In the genomic region with DNA sequence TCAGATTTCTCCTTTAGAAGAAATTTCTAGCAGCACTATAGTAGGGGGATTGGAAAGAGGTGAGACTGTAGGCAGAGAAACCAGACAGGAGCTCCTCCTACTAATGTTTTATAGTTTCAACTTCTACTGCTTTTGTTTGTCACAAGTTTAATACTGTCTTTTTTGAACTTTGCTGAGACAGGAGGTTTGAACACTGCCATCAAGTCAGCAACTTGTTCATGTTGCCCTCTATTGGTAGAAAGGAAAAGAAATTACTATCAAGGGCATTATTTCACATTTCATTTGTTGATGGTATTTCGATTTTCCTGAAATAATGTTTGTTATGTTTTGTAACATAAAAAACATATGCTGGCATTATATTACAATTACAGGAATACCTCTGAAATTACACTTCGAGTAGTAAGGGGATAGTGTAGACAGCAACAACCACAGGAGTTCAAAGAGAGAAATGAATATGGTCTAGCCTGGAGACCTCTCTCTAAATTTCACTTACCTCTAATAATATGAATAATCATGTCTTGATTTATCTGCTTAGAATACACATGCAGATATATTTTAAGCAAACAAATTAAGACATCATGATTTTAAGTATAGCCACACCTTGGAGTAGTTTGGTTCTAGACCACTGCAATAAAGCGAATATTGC, we compare ENCODE assay signal across 8 cellular contexts. TPM values are rescaled to one million over a fixed set of nuclear protein-coding genes. Genes with fewer than 3 reads are reported as not detected.
DNase-seq lines count a peak whose midpoint lies in the region; ATAC-seq, FAIRE-seq and TF ChIP-seq lines count a peak whose summit lies in the region.

No MANE protein-coding gene starts in this region.

- no peaks in the 10 kb centered on the region for H3K79me2 ChIP-seq in GM23338 (replicated peaks; ENCODE audit: insufficient read depth)

- no peaks in the 10 kb centered on the region for H3K36me3 ChIP-seq in GM23338 (ENCODE audit: insufficient read depth)

- no peak overlapping the region for H3K4me3 Mint-ChIP-seq in GM23338
- H3K4me3 Mint-ChIP-seq in naive B cell: no peak overlapping the region
- no peak overlapping the region for H3K4me3 Mint-ChIP-seq in activated CD4-positive, alpha-beta T cell treated with anti-CD3 and anti-CD28 coated beads for 36 hours

- peak; percentile 76 for FAIRE-seq in endometrium (lab: Jason Lieb, UNC)

- no peak overlapping the region for H3K27ac ChIP-seq in GM23338 (ENCODE audit: low read depth)

- peak; percentile 78 for TF ChIP-seq CTCF in GM23338 (conservative IDR thresholded peaks at IDR 0.05; ENCODE audit: low read depth in 2 of 2)

- no peak overlapping the region for H3K4me3 ChIP-seq in GM23338

- no peaks in the 10 kb centered on the region for H3F3A ChIP-seq in GM23338 (replicated peaks; ENCODE audit: low read depth)

- H3K4me1 ChIP-seq in GM23338 (ENCODE audit: insufficient read depth): no peaks in the 10 kb centered on the region

- no peak overlapping the region for H3K4me2 ChIP-seq in GM23338

- POLR2A ChIA-PET in activated CD4-positive, alpha-beta T cell treated with anti-CD3 and anti-CD28 coated beads for 36 hours (lab: Charles Lee): interaction anchor here (0.7 kb wide), 1 partner anchor 34 kb away, joined by 3 read pairs; no protein-coding TSS in a partner anchor

- peaks cover 5% of the 10 kb centered on the region for H3K27me3 Mint-ChIP-seq in GM23338 (ENCODE audit: insufficient read depth, low read depth, poor library complexity)
- no peaks in the 10 kb centered on the region for H3K27me3 Mint-ChIP-seq in naive B cell
- no peaks in the 10 kb centered on the region for H3K27me3 Mint-ChIP-seq in activated CD4-positive, alpha-beta T cell treated with anti-CD3 and anti-CD28 coated beads for 36 hours

- H3K4me1 Mint-ChIP-seq in GM23338 (0 out of 3 replicates have a peak, but pooled peaks cover 2% of the 10 kb centered on the region), naive B cell (no peaks in the 10 kb centered on the region)
- H3K4me1 Mint-ChIP-seq in activated CD4-positive, alpha-beta T cell treated with anti-CD3 and anti-CD28 coated beads for 36 hours: peaks cover 5% of the 10 kb centered on the region

- no peaks in the 10 kb centered on the region for H3K9me2 ChIP-seq in GM23338 (ENCODE audit: insufficient read depth)

- H3K27me3 ChIP-seq in GM23338 (ENCODE audit: insufficient read depth): no peaks in the 10 kb centered on the region

- H3K36me3 Mint-ChIP-seq in GM23338 (ENCODE audit: low read depth) (no peaks in the 10 kb centered on the region), naive B cell (no peaks in the 10 kb centered on the region)
- no peaks in the 10 kb centered on the region for H3K36me3 Mint-ChIP-seq in activated CD4-positive, alpha-beta T cell treated with anti-CD3 and anti-CD28 coated beads for 36 hours (ENCODE audit: low read depth)

- H4K20me1 ChIP-seq in GM23338 (replicated peaks; ENCODE audit: insufficient read depth): no peaks in the 10 kb centered on the region

- no peak overlapping the region for H2AFZ ChIP-seq in GM23338

- no peaks in the 10 kb centered on the region for H3K9me3 Mint-ChIP-seq in GM23338
- H3K9me3 Mint-ChIP-seq in naive B cell: no peaks in the 10 kb centered on the region
- H3K9me3 Mint-ChIP-seq in activated CD4-positive, alpha-beta T cell treated with anti-CD3 and anti-CD28 coated beads for 36 hours (ENCODE audit: low read depth): no peaks in the 10 kb centered on the region

- peak; percentile 48; the same call in 2 of the 3 replicates for ATAC-seq in GM23338
- ATAC-seq in naive B cell (ENCODE audit: low read depth in 2 of 2): no peak
- ATAC-seq in activated CD4-positive, alpha-beta T cell treated with anti-CD3 and anti-CD28 coated beads for 36 hours: no peak

- intact Hi-C loops in activated CD4-positive, alpha-beta T cell treated with anti-CD3 and anti-CD28 coated beads for 36 hours (cut with DNase I, micrococcal nuclease): no loop called here

- H3K27ac Mint-ChIP-seq in GM23338 (no peak overlapping the region), naive B cell (no peak overlapping the region)
- H3K27ac Mint-ChIP-seq in activated CD4-positive, alpha-beta T cell treated with anti-CD3 and anti-CD28 coated beads for 36 hours: no peak overlapping the region

- DNase-seq in EH (ENCODE audit: low read depth): peak; percentile 52
- peak; percentile 57 for DNase-seq in GM23338 (ENCODE audit: low spot score)
- DNase-seq in OCI-M1 (lab: John Stamatoyannopoulos, UW): peak; percentile 76
- DNase-seq in naive B cell: peak; percentile 6
- no peak for DNase-seq in C1 segment of cervical spinal cord (lab: John Stamatoyannopoulos, UW)
- no peak for DNase-seq in stimulated activated CD4-positive, alpha-beta T cell treated with anti-CD3 and anti-CD28 coated beads, Interleukin-15, amount 100 ng/mL, for 24 hours
- no peak for DNase-seq in activated CD4-positive, alpha-beta T cell treated with anti-CD3 and anti-CD28 coated beads for 36 hours

- CTCF ChIA-PET in activated CD4-positive, alpha-beta T cell treated with anti-CD3 and anti-CD28 coated beads for 36 hours (lab: Charles Lee): interaction anchor here (0.6 to 1.0 kb wide), 8 partner anchors 10 to 867 kb away, joined by 3 to 6 read pairs (median 4); no protein-coding TSS in a partner anchor

TF ChIP-seq in GM23338, 12 proteins besides CTCF, POLR2A, EP300 and RAD21 (continues in another document):
- TF ChIP-seq NANOG (IDR thresholded peaks at IDR 0.05; ENCODE audit: borderline replicate concordance) (no peak), ZNF114 (CRISPR knock-in tag; IDR thresholded peaks at IDR 0.05) (no peak), JUNB (IDR thresholded peaks at IDR 0.05; ENCODE audit: unreplicated experiment) (no peak), CREB1 (CRISPR knock-in tag; IDR thresholded peaks at IDR 0.05; ENCODE audit: low read depth) (no peak), STAT1 (IDR thresholded peaks at IDR 0.05; ENCODE audit: unreplicated experiment) (no peak), EZH2 (IDR thresholded peaks at IDR 0.05; ENCODE audit: low read depth, unreplicated experiment) (no peak), EZH2phosphoT487 (IDR thresholded peaks at IDR 0.05; ENCODE audit: unreplicated experiment) (no peak), POLR2AphosphoS5 (IDR thresholded peaks at IDR 0.05; ENCODE audit: low read depth) (no peak)
- TF ChIP-seq, protein P1, sequence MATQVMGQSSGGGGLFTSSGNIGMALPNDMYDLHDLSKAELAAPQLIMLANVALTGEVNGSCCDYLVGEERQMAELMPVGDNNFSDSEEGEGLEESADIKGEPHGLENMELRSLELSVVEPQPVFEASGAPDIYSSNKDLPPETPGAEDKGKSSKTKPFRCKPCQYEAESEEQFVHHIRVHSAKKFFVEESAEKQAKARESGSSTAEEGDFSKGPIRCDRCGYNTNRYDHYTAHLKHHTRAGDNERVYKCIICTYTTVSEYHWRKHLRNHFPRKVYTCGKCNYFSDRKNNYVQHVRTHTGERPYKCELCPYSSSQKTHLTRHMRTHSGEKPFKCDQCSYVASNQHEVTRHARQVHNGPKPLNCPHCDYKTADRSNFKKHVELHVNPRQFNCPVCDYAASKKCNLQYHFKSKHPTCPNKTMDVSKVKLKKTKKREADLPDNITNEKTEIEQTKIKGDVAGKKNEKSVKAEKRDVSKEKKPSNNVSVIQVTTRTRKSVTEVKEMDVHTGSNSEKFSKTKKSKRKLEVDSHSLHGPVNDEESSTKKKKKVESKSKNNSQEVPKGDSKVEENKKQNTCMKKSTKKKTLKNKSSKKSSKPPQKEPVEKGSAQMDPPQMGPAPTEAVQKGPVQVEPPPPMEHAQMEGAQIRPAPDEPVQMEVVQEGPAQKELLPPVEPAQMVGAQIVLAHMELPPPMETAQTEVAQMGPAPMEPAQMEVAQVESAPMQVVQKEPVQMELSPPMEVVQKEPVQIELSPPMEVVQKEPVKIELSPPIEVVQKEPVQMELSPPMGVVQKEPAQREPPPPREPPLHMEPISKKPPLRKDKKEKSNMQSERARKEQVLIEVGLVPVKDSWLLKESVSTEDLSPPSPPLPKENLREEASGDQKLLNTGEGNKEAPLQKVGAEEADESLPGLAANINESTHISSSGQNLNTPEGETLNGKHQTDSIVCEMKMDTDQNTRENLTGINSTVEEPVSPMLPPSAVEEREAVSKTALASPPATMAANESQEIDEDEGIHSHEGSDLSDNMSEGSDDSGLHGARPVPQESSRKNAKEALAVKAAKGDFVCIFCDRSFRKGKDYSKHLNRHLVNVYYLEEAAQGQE (IDR thresholded peaks at IDR 0.05; ENCODE audit: unreplicated experiment): no peak
- TF ChIP-seq, protein P2, sequence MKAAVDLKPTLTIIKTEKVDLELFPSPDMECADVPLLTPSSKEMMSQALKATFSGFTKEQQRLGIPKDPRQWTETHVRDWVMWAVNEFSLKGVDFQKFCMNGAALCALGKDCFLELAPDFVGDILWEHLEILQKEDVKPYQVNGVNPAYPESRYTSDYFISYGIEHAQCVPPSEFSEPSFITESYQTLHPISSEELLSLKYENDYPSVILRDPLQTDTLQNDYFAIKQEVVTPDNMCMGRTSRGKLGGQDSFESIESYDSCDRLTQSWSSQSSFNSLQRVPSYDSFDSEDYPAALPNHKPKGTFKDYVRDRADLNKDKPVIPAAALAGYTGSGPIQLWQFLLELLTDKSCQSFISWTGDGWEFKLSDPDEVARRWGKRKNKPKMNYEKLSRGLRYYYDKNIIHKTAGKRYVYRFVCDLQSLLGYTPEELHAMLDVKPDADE (IDR thresholded peaks at IDR 0.05): no peak

RNA-seq across cellular contexts. Expression of a gene that starts 12.4 kb away (rescaled TPM):
- total RNA-seq in GM23338 (2014; rRNA removed; shearing (Covaris generic)): 134 and 144 TPM in 2 replicates
- polyA plus RNA-seq in GM23338 (2016; fragmentation: Nextera tagmentation; extraction: Ambion mirVana) (152 and 169 TPM in 2 replicates), naive B cell (ENCODE audit: low read depth in 6 of 6) (1 to 10 TPM; 1.3 to 5.0 (median 2.8) TPM)
- 10 to 100 TPM; 10.1 to 11.3 TPM for total RNA-seq in activated CD4-positive, alpha-beta T cell treated with anti-CD3 and anti-CD28 coated beads for 36 hours

Comparison
In these comparisons a context has a peak if more than half of its experiments do, and no peak if none do; other contexts are left out.
1. DNase-seq: peak in EH (single experiment), GM23338 (single experiment), OCI-M1 (single experiment) and naive B cell (single experiment); none in C1 segment of cervical spinal cord (0 of 14), stimulated activated CD4-positive, alpha-beta T cell treated with anti-CD3 and anti-CD28 coated beads, Interleukin-15, amount 100 ng/mL, for 24 hours (single experiment) and activated CD4-positive, alpha-beta T cell treated with anti-CD3 and anti-CD28 coated beads for 36 hours (single experiment).
2. RNA of a gene that starts 12.4 kb away (total RNA-seq): 134 to 144 TPM in GM23338; 10.1 to 11.3 TPM in activated CD4-positive, alpha-beta T cell treated with anti-CD3 and anti-CD28 coated beads for 36 hours; every median in the first group is over 10 times any median in the second.